Comparison of ENCODE assay signal across 17 cellular contexts in genomic region chr19:9932835-9933234, GRCh38. TPM values are rescaled to one million over a fixed set of nuclear protein-coding genes. Genes with fewer than 3 reads are reported as not detected.
DNase-seq lines count a peak whose midpoint lies in the region; ATAC-seq and TF ChIP-seq lines count a peak whose summit lies in the region.
"Had no signal": no experiment of that assay in that cellular context is flagged by ENCODE, and none has a peak within 500 bp of the region (broad histone marks: within the 10 kb centered on the region; RNA-seq: fewer than 3 reads in every experiment).

No MANE protein-coding gene starts in this region.

- TF ChIP-seq POLR2A in HCT116 (IDR thresholded peaks at IDR 0.05; ENCODE audit: borderline replicate concordance, extremely low read depth, insufficient read depth, insufficient read length): no peak

- RAD21 ChIA-PET in HCT116 (lab: Charles Lee; ENCODE audit: low non-redundant PET in 1 of 2, low total read pairs in 2 of 2, uncharacterized antibody in 2 of 2, unreplicated experiment in 2 of 2): interaction anchor here (0.6 to 2.1 kb wide), 3 partner anchors 67 to 167 kb away, joined by 4 to 9 read pairs (median 5); no protein-coding TSS in a partner anchor

- CTCF ChIA-PET in HCT116 (lab: Charles Lee): interaction anchor here (1.2 to 3.2 kb wide), 8 partner anchors 68 to 402 kb away, joined by 3 to 27 read pairs (median 8); partner anchors contain the start of genes ICAM5 and P2RY11
- CTCF ChIA-PET in CD4-positive, alpha-beta T cell (lab: Charles Lee): interaction anchor here (0.7 to 3.6 kb wide), 4 partner anchors 46 to 728 kb away, joined by 3 to 25 read pairs (median 3); no protein-coding TSS in a partner anchor

- H3K27ac Mint-ChIP-seq in T-helper 17 cell: no peak overlapping the region
- no peak overlapping the region for H3K27ac Mint-ChIP-seq in central memory CD8-positive, alpha-beta T cell (ENCODE audit: low read depth)
- no peak overlapping the region for H3K27ac Mint-ChIP-seq in CD4-positive, alpha-beta T cell
- H3K27ac Mint-ChIP-seq: CD4-positive, alpha-beta memory T cell had no signal

- H3K9ac ChIP-seq in HCT116 (ENCODE audit: low read length) (no peak overlapping the region), colonic mucosa (ENCODE audit: low read depth in 2 of 2, low read length in 2 of 2) (no peak overlapping the region)

- no peak overlapping the region for H2AFZ ChIP-seq in HCT116 (ENCODE audit: low read depth, low read length, poor library complexity, severe bottlenecking)

- H3K4me1 ChIP-seq in HCT116 (ENCODE audit: control insufficient read depth in 1 of 2, insufficient read depth in 2 of 2, low read length in 2 of 2) (peaks cover 12 to 31% of the 10 kb centered on the region in 2 experiments; a peak in 3 of 4 replicates), colonic mucosa (no peaks in the 10 kb centered on the region)

- no peak for DNase-seq in HCT116 (ENCODE audit: low read depth, low spot score)
- no peak for DNase-seq in T-helper 17 cell
- no peak for DNase-seq in central memory CD8-positive, alpha-beta T cell (ENCODE audit: low spot score in 2 of 2)
- no peak for DNase-seq in colonic mucosa
- no peak for DNase-seq in kidney glomerular epithelial cell (lab: John Stamatoyannopoulos, UW)
- no peak for DNase-seq in CD4-positive, alpha-beta T cell
- no peak for DNase-seq in H7
- DNase-seq: AML-193; CD4-positive, alpha-beta memory T cell; DMS153; DMS79 treated with DMSO at 0.1 percent for 48 hours; GF-D8; GOT3; H9 had no signal

- H3K9me3 ChIP-seq in HCT116 (ENCODE audit: control insufficient read depth in 1 of 2, insufficient read depth in 1 of 2, low read depth in 1 of 2, low read length in 2 of 2) (no peaks in the 10 kb centered on the region), T-helper 17 cell (ENCODE audit: control insufficient read depth, low read length, poor library complexity, severe bottlenecking) (no peaks in the 10 kb centered on the region), colonic mucosa (no peaks in the 10 kb centered on the region)
- H3K9me3 ChIP-seq in CD4-positive, alpha-beta T cell (ENCODE audit: control insufficient read depth, low read length): no peaks in the 10 kb centered on the region

- H3K27ac ChIP-seq in HCT116 (ENCODE audit: low read depth, low read length): no peak overlapping the region
- no peak overlapping the region for H3K27ac ChIP-seq in colonic mucosa
- no peak overlapping the region for H3K27ac ChIP-seq in CD4-positive, alpha-beta T cell (ENCODE audit: low read depth, low read length)
- H3K27ac ChIP-seq: C4-2B had no signal

- no peak for ATAC-seq in HCT116
- no peak for ATAC-seq in T-helper 17 cell
- no peak for ATAC-seq in central memory CD8-positive, alpha-beta T cell (replicated peaks; ENCODE audit: extremely low read depth, poor library complexity, severe bottlenecking)
- ATAC-seq in CD4-positive, alpha-beta T cell (ENCODE audit: poor library complexity): no peak
- ATAC-seq: GM12878 had no signal

- H3K4me3 Mint-ChIP-seq in T-helper 17 cell: peak overlapping the region; percentile 56
- peak overlapping the region; percentile 19 for H3K4me3 Mint-ChIP-seq in central memory CD8-positive, alpha-beta T cell
- H3K4me3 Mint-ChIP-seq in CD4-positive, alpha-beta T cell: no peak overlapping the region
- H3K4me3 Mint-ChIP-seq: CD4-positive, alpha-beta memory T cell; H9 had no signal

- no peak overlapping the region for H3K4me2 ChIP-seq in HCT116 (ENCODE audit: low read length)

- H3K4me3 ChIP-seq in HCT116 (replicated peaks in 1 of 2; ENCODE audit: low read depth in 1 of 2, low read length in 2 of 2) (no peak overlapping the region), colonic mucosa (no peak overlapping the region), H7 (ENCODE audit: insufficient read depth, low read depth, low read length) (no peak overlapping the region)
- H3K4me3 ChIP-seq: GM12878 had no signal

- BruUV-seq in HCT116 (replicated peaks; lab: Mats Ljungman, UMichigan): TSS peak; percentile 40

- intact Hi-C loops in HCT116 (cut with micrococcal nuclease): loop anchor here (5.0 kb wide), 1 partner anchor 164 kb away; no protein-coding TSS in a partner anchor
- intact Hi-C loops in colonic mucosa (cut with DNase I): loop anchor here (5.0 kb wide), 1 partner anchor 319 kb away; the partner anchor contains the start of gene MRPL4
- intact Hi-C loops in CD4-positive, alpha-beta T cell (cut with DNase I, micrococcal nuclease): loop anchor here in 1 of 2 experiments (5.0 kb wide), 3 partner anchors 179 to 504 kb away; partner anchors contain the start of gene P2RY11

- H3K79me2 ChIP-seq in HCT116 (ENCODE audit: insufficient read depth, low read length): no peaks in the 10 kb centered on the region

- no peaks in the 10 kb centered on the region for H3K9me2 ChIP-seq in HCT116 (ENCODE audit: insufficient read depth)

- no peak for TF ChIP-seq RAD21 in HCT116 (IDR thresholded peaks at IDR 0.05; ENCODE audit: low read depth)

- POLR2A ChIA-PET in HCT116 (lab: Charles Lee): interaction anchor here (0.6 kb wide), 1 partner anchor 22 kb away, joined by 3 read pairs; no protein-coding TSS in a partner anchor
- POLR2A ChIA-PET in CD4-positive, alpha-beta T cell (lab: Charles Lee): interaction anchor here (0.9 kb wide), 1 partner anchor 94 kb away, joined by 5 read pairs; no protein-coding TSS in a partner anchor

- H3K27me3 Mint-ChIP-seq in T-helper 17 cell: peaks cover 58% of the 10 kb centered on the region
- H3K27me3 Mint-ChIP-seq in central memory CD8-positive, alpha-beta T cell: peaks cover 69% of the 10 kb centered on the region
- peaks cover 64% of the 10 kb centered on the region for H3K27me3 Mint-ChIP-seq in CD4-positive, alpha-beta T cell

- H3K27me3 ChIP-seq in HCT116 (ENCODE audit: insufficient read depth, low read length) (no peaks in the 10 kb centered on the region), colonic mucosa (peaks cover 22% of the 10 kb centered on the region), H7 (ENCODE audit: control insufficient read depth, insufficient read depth, low read length) (peaks cover 8% of the 10 kb centered on the region)
- peaks cover 44% of the 10 kb centered on the region for H3K27me3 ChIP-seq in CD4-positive, alpha-beta T cell (ENCODE audit: control insufficient read depth, insufficient read depth, low read length)

- no peaks in the 10 kb centered on the region for H3K9me3 Mint-ChIP-seq in central memory CD8-positive, alpha-beta T cell
- H3K9me3 Mint-ChIP-seq in CD4-positive, alpha-beta T cell: no peaks in the 10 kb centered on the region

- H3K36me3 ChIP-seq in HCT116 (ENCODE audit: control insufficient read depth in 1 of 2, insufficient read depth in 2 of 2, low read length in 2 of 2) (no peaks in the 10 kb centered on the region), colonic mucosa (no peaks in the 10 kb centered on the region), H7 (replicated peaks; ENCODE audit: control insufficient read depth, insufficient read depth, low read length) (no peaks in the 10 kb centered on the region; the same call in none of the 2 replicates)

- H3K36me3 Mint-ChIP-seq in T-helper 17 cell (ENCODE audit: low read depth): peaks cover 7% of the 10 kb centered on the region
- no peaks in the 10 kb centered on the region for H3K36me3 Mint-ChIP-seq in central memory CD8-positive, alpha-beta T cell (ENCODE audit: insufficient read depth)
- no peaks in the 10 kb centered on the region for H3K36me3 Mint-ChIP-seq in CD4-positive, alpha-beta T cell (ENCODE audit: low read depth)
- H3K36me3 Mint-ChIP-seq: CD4-positive, alpha-beta memory T cell had no signal

- no peak for TF ChIP-seq CTCF in HCT116 (IDR thresholded peaks at IDR 0.05 in 2 of 3, conservative IDR thresholded peaks at IDR 0.05 in 1 of 3; ENCODE audit: borderline replicate concordance in 1 of 3, insufficient read depth in 1 of 3, low read depth in 2 of 3, low read length in 2 of 3)
- no peak for TF ChIP-seq CTCF in colonic mucosa (IDR thresholded peaks at IDR 0.05)
- TF ChIP-seq CTCF in CD4-positive, alpha-beta T cell (IDR thresholded peaks at IDR 0.05): no peak

- peaks cover 24% of the 10 kb centered on the region for H3K4me1 Mint-ChIP-seq in T-helper 17 cell
- peaks cover 40% of the 10 kb centered on the region for H3K4me1 Mint-ChIP-seq in central memory CD8-positive, alpha-beta T cell
- H3K4me1 Mint-ChIP-seq in CD4-positive, alpha-beta T cell (ENCODE audit: low read depth): peaks cover 33% of the 10 kb centered on the region

- H4K20me1 ChIP-seq in HCT116 (ENCODE audit: insufficient read depth): no peaks in the 10 kb centered on the region; the same call in 1 of the 2 replicates

TF ChIP-seq in HCT116, 20 proteins besides CTCF, POLR2A, EP300 and RAD21 (continues in another document):
- TF ChIP-seq ZFX (IDR thresholded peaks at IDR 0.05) (no peak), TCF7L2 (IDR thresholded peaks at IDR 0.05; ENCODE audit: borderline replicate concordance, extremely low read depth, insufficient read depth, insufficient read length) (no peak), JUND (IDR thresholded peaks at IDR 0.05) (no peak), YY1 (IDR thresholded peaks at IDR 0.05; ENCODE audit: extremely low read depth, insufficient replicate concordance, low read depth, low read length) (no peak), EZH2phosphoT487 (IDR thresholded peaks at IDR 0.05; ENCODE audit: borderline replicate concordance) (no peak), ELF1 (IDR thresholded peaks at IDR 0.05; ENCODE audit: borderline replicate concordance, low read depth) (no peak)

RNA-seq across cellular contexts. Expression of gene OLFM2, which starts 3.5 kb away (rescaled TPM):
- total RNA-seq in HCT116 (2021; ENCODE audit: unreplicated experiment) (19.9 TPM), T-helper 17 cell (1 to 10 TPM; 3.1 to 3.9 TPM), colonic mucosa (1 to 10 TPM; 1.2 to 1.9 TPM)
- 27.2 and 28.0 TPM in 2 replicates for polyA plus RNA-seq in HCT116 (2012)
- total RNA-seq in CD4-positive, alpha-beta T cell: 1 to 10 TPM; 4.1 to 4.8 TPM
- total RNA-seq in H7 (2014; rRNA removed; shearing (Covaris generic)): 40.0 and 63.4 TPM in 2 replicates
- total RNA-seq: HT-29 had no signal
